ENCODE assay signal across 12 cellular contexts in the genomic region with DNA sequence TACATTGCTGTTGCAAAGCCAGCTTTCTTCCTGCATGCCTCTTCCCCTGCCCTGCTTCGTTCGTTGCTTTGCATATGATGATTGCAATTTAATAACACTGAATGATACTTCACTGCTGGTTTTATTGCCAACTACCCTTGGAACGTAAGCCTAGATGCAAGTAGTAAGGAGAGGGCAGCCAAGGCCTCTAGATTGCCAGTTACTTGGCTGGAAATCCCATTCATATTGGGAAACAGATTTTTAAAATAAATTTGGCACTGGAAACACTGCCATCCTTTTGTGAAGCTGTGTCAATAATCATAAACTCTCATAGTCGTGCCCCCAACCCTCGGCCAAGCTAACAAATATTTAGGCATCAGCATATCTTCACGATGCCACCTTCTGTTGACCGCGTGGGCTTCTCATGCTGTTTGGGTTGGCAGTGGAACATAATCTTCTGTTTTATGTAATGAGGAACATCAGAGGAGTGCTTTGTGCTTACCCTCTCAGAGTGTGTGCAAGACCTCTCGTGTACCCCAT.
A peak's percentile ranks its signal among the peaks of the same experiment; 100 is the strongest.
DNase-seq lines count a peak whose midpoint lies in the region; ATAC-seq, FAIRE-seq and TF ChIP-seq lines count a peak whose summit lies in the region.
"Had no signal": no experiment of that assay in that cellular context is flagged by ENCODE, and none has a peak within 500 bp of the region (broad histone marks: within the 10 kb centered on the region; RNA-seq: fewer than 3 reads in every experiment).

No MANE protein-coding gene starts in this region.

- peak overlapping the region in 2 of 4 donors; percentile 12 to 40 for H3K4me3 ChIP-seq in esophagus squamous epithelium
- peak overlapping the region; percentile 64 for H3K4me3 ChIP-seq in psoas muscle

- H3K27me3 ChIP-seq in esophagus squamous epithelium (no peaks in the 10 kb centered on the region), psoas muscle (ENCODE audit: insufficient read depth in 3 of 3, low read length in 2 of 3) (no peaks in the 10 kb centered on the region)

- no peaks in the 10 kb centered on the region for H3K9me3 ChIP-seq in esophagus squamous epithelium
- H3K9me3 ChIP-seq in psoas muscle: no peaks in the 10 kb centered on the region

- WGBS in esophagus squamous epithelium, 2 donors: 26 to 32% methylated on average over 9 of the region's 9 CpGs
- 19 to 22% (median 21%) methylated on average over 9 of the region's 9 CpGs for WGBS in psoas muscle, 3 donors

- TF ChIP-seq CTCF in esophagus squamous epithelium (IDR thresholded peaks at IDR 0.05) (no peak), psoas muscle (IDR thresholded peaks at IDR 0.05) (no peak)

- H3K4me1 ChIP-seq in esophagus squamous epithelium: peaks cover 8 to 50% (median 21%) of the 10 kb centered on the region in 3 donors
- H3K4me1 ChIP-seq in psoas muscle: peaks cover 61% of the 10 kb centered on the region

- TF ChIP-seq POLR2A in esophagus squamous epithelium (IDR thresholded peaks at IDR 0.05) (no peak), H54 (IDR thresholded peaks at IDR 0.05; ENCODE audit: low read depth, low read length) (no peak)

- peak; percentile 57 to 70 (median 64) for ATAC-seq in psoas muscle

- H3K36me3 ChIP-seq in esophagus squamous epithelium: no peaks in the 10 kb centered on the region
- no peaks in the 10 kb centered on the region for H3K36me3 ChIP-seq in psoas muscle (ENCODE audit: insufficient read depth in 1 of 2, low read depth in 1 of 2)

- intact Hi-C loops in esophagus squamous epithelium (cut with DNase I) (no loop called here), psoas muscle (cut with DNase I) (loop anchor here (2.0 to 10.0 kb wide), 5 partner anchors 14 to 164 kb away; no protein-coding TSS in a partner anchor)

- no peak for FAIRE-seq in H54 (lab: Jason Lieb, UNC)

- peak; percentile 52 for DNase-seq in DMS79 treated with DMSO at 0.1 percent for 48 hours (lab: John Stamatoyannopoulos, UW)
- DNase-seq in NCI-H446 treated with DMSO at 0.1 percent for 48 hours (lab: John Stamatoyannopoulos, UW): peak; percentile 96
- no peak for DNase-seq in esophagus squamous epithelium (lab: John Stamatoyannopoulos, UW)
- no peak for DNase-seq in psoas muscle
- DNase-seq in effector CD4-positive, alpha-beta T cell: no peak
- DNase-seq in NCI-H774 (lab: John Stamatoyannopoulos, UW): no peak
- no peak for DNase-seq in H54 (ENCODE audit: insufficient read length, low spot score)
- DNase-seq in kidney glomerular epithelial cell (lab: John Stamatoyannopoulos, UW): no peak
- DNase-seq: DND-41, GOT3, NCI-H226, T-helper 1 cell had no signal

- peak overlapping the region; percentile 40 to 71 (median 56) for H3K27ac ChIP-seq in esophagus squamous epithelium
- peak overlapping the region; percentile 87 for H3K27ac ChIP-seq in psoas muscle

Comparison
In these comparisons a context has a peak if more than half of its experiments do, and no peak if none do; other contexts are left out.
1. DNase-seq: peak in DMS79 treated with DMSO at 0.1 percent for 48 hours (single experiment) and NCI-H446 treated with DMSO at 0.1 percent for 48 hours (single experiment); none in esophagus squamous epithelium (single experiment), psoas muscle (0 of 2), effector CD4-positive, alpha-beta T cell (single experiment), NCI-H774 (single experiment), H54 (single experiment) and kidney glomerular epithelial cell (single experiment).